ENCODE assay signal across 21 cellular contexts in the genomic region with DNA sequence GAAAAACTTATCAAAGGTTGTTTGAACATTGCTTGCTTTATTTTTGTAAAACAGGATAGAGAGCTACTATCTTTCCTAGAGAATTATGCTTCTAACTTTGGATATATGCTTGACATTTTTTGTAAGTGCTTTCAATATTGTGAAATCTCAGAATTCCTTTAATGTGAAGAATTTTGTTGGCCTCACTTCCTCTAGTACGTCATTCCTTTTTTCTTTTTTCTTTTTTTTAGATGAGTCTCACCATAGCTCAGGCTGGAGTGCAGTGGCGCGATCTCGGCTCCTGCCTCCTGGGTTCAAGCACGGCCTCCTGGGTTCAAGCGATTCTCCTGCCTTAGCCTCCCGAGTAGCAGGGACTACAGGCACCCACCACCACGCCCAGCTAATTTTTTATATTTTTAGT.
DNase-seq lines count a peak whose midpoint lies in the region; ATAC-seq and TF ChIP-seq lines count a peak whose summit lies in the region.
"Had no signal": no experiment of that assay in that cellular context is flagged by ENCODE, and none has a peak within 500 bp of the region (broad histone marks: within the 10 kb centered on the region; RNA-seq: fewer than 3 reads in every experiment).

No MANE protein-coding gene starts in this region.

- DNase-seq in left ventricle myocardium inferior (peak; percentile 14), Right ventricle myocardium inferior (ENCODE audit: missing footprints) (no peak), amniotic stem cell (lab: John Stamatoyannopoulos, UW) (peak; percentile 47), fibroblast of the aortic adventitia (ENCODE audit: low read depth) (peak; percentile 92), stromal cell of bone marrow (ENCODE audit: low read depth) (peak; percentile 63), mucosa of gallbladder (ENCODE audit: low spot score) (no peak), NCI-H774 (lab: John Stamatoyannopoulos, UW) (no peak)
- DNase-seq: activated CD8-positive, alpha-beta memory T cell treated with anti-CD3 and anti-CD28 coated beads, Interleukin-2, amount 50 U/mL, for 4 hours; activated gamma-delta T cell; aorta; CD8-positive, alpha-beta T cell; hypothalamus; kidney glomerular epithelial cell; midbrain; MV-4-11; NCI-H2029 treated with DMSO at 0.1 percent for 48 hours; NCI-H510A; stimulated activated naive CD8-positive, alpha-beta T cell treated with anti-CD3 and anti-CD28 coated beads, Interleukin-15, amount 100 ng/mL, for 72 hours had no signal

- no peak overlapping the region for H3K27ac ChIP-seq in left ventricle myocardium inferior (replicated peaks)
- H3K27ac ChIP-seq: A549 had no signal

- H3K4me3 ChIP-seq in left ventricle myocardium inferior (no peak overlapping the region), fibroblast of the aortic adventitia (ENCODE audit: low read depth, low read length) (no peak overlapping the region)
- H3K4me3 ChIP-seq: A549 had no signal

- H3K9me3 ChIP-seq in left ventricle myocardium inferior (replicated peaks): no peaks in the 10 kb centered on the region
- H3K9me3 ChIP-seq: A549 had no signal

- peaks cover 13% of the 10 kb centered on the region for H3K4me1 ChIP-seq in left ventricle myocardium inferior
- H3K4me1 ChIP-seq: A549 had no signal

- ATAC-seq in Right ventricle myocardium inferior (no peak), HG02588 (IDR thresholded peaks at IDR 0.05; ENCODE audit: unreplicated experiment) (no peak)
- ATAC-seq: A549; CD8-positive, alpha-beta T cell; esophagus mucosa; stimulated activated naive CD8-positive, alpha-beta T cell treated with anti-CD3 and anti-CD28 coated beads, Interleukin-15, amount 100 ng/mL, for 72 hours had no signal

- no peaks in the 10 kb centered on the region for H3K27me3 ChIP-seq in left ventricle myocardium inferior (ENCODE audit: low read depth)

- no peak for TF ChIP-seq CTCF in left ventricle myocardium inferior (IDR thresholded peaks at IDR 0.05; ENCODE audit: borderline replicate concordance)
- no peak for TF ChIP-seq CTCF in fibroblast of the aortic adventitia (IDR thresholded peaks at IDR 0.05; ENCODE audit: insufficient read depth, low read length)

- intact Hi-C loops in left ventricle myocardium inferior (cut with micrococcal nuclease): no loop called here
- intact Hi-C loops in Right ventricle myocardium inferior (cut with DNase I): no loop called here

- H3K36me3 ChIP-seq in left ventricle myocardium inferior: no peaks in the 10 kb centered on the region

Comparison
In these comparisons a context has a peak if more than half of its experiments do, and no peak if none do; other contexts are left out.
1. DNase-seq: peak in left ventricle myocardium inferior (single experiment), amniotic stem cell (single experiment), fibroblast of the aortic adventitia (single experiment) and stromal cell of bone marrow (single experiment); none in Right ventricle myocardium inferior (single experiment), mucosa of gallbladder (single experiment) and NCI-H774 (single experiment).